In the genomic region with DNA sequence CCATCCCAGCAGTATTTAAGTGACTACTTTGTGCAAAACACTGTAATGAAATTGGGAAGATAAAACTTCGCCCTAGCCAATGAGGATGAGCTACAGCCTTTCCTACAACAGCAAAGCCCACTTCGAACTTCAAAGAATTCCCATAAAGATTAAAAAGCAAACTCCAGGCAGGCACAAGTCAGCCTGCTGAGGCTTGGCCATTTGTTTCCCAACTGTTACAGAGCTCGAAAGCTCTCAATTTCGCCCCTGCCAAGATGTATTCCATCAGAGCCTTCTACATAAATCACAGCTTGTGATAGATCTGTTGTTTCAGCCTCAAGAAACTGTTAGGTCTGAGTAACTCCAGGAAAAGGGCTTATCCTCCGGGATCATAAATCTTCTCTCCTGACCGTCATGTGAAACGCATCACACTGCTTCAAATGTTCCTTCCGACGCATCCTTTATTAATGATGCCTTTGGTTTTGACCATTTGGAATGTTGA, we compare ENCODE assay signal across 17 cellular contexts.
DNase-seq lines count a peak whose midpoint lies in the region; ATAC-seq, FAIRE-seq and TF ChIP-seq lines count a peak whose summit lies in the region.
"Had no signal": no experiment of that assay in that cellular context is flagged by ENCODE, and none has a peak within 500 bp of the region (broad histone marks: within the 10 kb centered on the region; RNA-seq: fewer than 3 reads in every experiment).

No MANE protein-coding gene starts in this region.

- no peaks in the 10 kb centered on the region for H3K9me3 Mint-ChIP-seq in activated CD8-positive, alpha-beta T cell treated with anti-CD3 and anti-CD28 coated beads for 36 hours

- no peak overlapping the region for H3K27ac Mint-ChIP-seq in activated CD8-positive, alpha-beta T cell treated with anti-CD3 and anti-CD28 coated beads for 36 hours
- H3K27ac Mint-ChIP-seq: B cell, T-helper 17 cell had no signal

- no peak for TF ChIP-seq POLR2A in GM12892 (IDR thresholded peaks at IDR 0.05; ENCODE audit: low read depth, low read length)

- TF ChIP-seq CTCF in activated CD8-positive, alpha-beta T cell treated with anti-CD3 and anti-CD28 coated beads for 36 hours (IDR thresholded peaks at IDR 0.05), result no peak

- DNase-seq in EH (ENCODE audit: low read depth), result peak; percentile 68
- peak; percentile 35 for DNase-seq in fibroblast of the conjunctiva (ENCODE audit: low read depth)
- DNase-seq in retina, result peak; percentile 31
- DNase-seq in GDM1 (lab: John Stamatoyannopoulos, UW), result no peak
- no peak for DNase-seq in GM12892 (ENCODE audit: insufficient read length)
- no peak for DNase-seq in activated CD8-positive, alpha-beta T cell treated with anti-CD3 and anti-CD28 coated beads for 36 hours
- DNase-seq: activated CD4-positive, alpha-beta T cell treated with anti-CD3 and anti-CD28 coated beads, Interleukin-2, amount 50 U/mL, for 1 hour; DND-41; NCI-H1092 treated with DMSO at 0.1 percent for 48 hours; NCI-H446; occipital lobe; T-helper 17 cell; upper lobe of right lung had no signal

- FAIRE-seq in GM12892 (lab: Jason Lieb, UNC), result no peak

- CTCF ChIA-PET in activated CD8-positive, alpha-beta T cell treated with anti-CD3 and anti-CD28 coated beads for 36 hours (lab: Charles Lee), result interaction anchor here (0.7 kb wide), 1 partner anchor 10 kb away, joined by 3 read pairs; no protein-coding TSS in a partner anchor

- H3K4me3 Mint-ChIP-seq in activated CD8-positive, alpha-beta T cell treated with anti-CD3 and anti-CD28 coated beads for 36 hours, result no peak overlapping the region
- H3K4me3 Mint-ChIP-seq: B cell, T-helper 17 cell had no signal

- POLR2A ChIA-PET in activated CD8-positive, alpha-beta T cell treated with anti-CD3 and anti-CD28 coated beads for 36 hours (lab: Charles Lee), result no interaction called here

- H3K27me3 Mint-ChIP-seq in activated CD8-positive, alpha-beta T cell treated with anti-CD3 and anti-CD28 coated beads for 36 hours, result peaks cover 3% of the 10 kb centered on the region

- ATAC-seq in SK-N-SH treated with all-trans-retinoic acid at 6 μM for 48 hours (peak; percentile 58), GM18858 (IDR thresholded peaks at IDR 0.05; ENCODE audit: unreplicated experiment) (no peak)
- ATAC-seq in activated CD8-positive, alpha-beta T cell treated with anti-CD3 and anti-CD28 coated beads for 36 hours, result no peak
- ATAC-seq: Panc1, T-helper 17 cell, upper lobe of right lung had no signal

- intact Hi-C loops in activated CD8-positive, alpha-beta T cell treated with anti-CD3 and anti-CD28 coated beads for 36 hours (cut with micrococcal nuclease), result no loop called here

- H3K4me1 Mint-ChIP-seq in activated CD8-positive, alpha-beta T cell treated with anti-CD3 and anti-CD28 coated beads for 36 hours (ENCODE audit: low read depth), result no peaks in the 10 kb centered on the region
- H3K4me1 Mint-ChIP-seq: B cell, T-helper 17 cell had no signal

- H3K36me3 Mint-ChIP-seq in activated CD8-positive, alpha-beta T cell treated with anti-CD3 and anti-CD28 coated beads for 36 hours (ENCODE audit: low read depth), result no peaks in the 10 kb centered on the region

TF ChIP-seq in SK-N-SH treated with all-trans-retinoic acid at 6 μM for 48 hours, 23 proteins besides CTCF, POLR2A, EP300 and RAD21:
- TF ChIP-seq CSDC2 (CRISPR knock-in tag; IDR thresholded peaks at IDR 0.05) (0 out of 2 replicates have a peak, but pooled peaks have one; percentile 21), BACH2 (CRISPR knock-in tag; IDR thresholded peaks at IDR 0.05; ENCODE audit: borderline replicate concordance) (no peak), ZFP3 (CRISPR knock-in tag; IDR thresholded peaks at IDR 0.05) (0 out of 2 replicates have a peak, but pooled peaks have one; percentile 7), ISL1 (CRISPR knock-in tag; IDR thresholded peaks at IDR 0.05) (peak; percentile 73), TOX (CRISPR knock-in tag; IDR thresholded peaks at IDR 0.05; ENCODE audit: borderline replicate concordance) (peak; percentile 53; the same call in 1 of the 2 replicates)
TF ChIP-seq in SK-N-SH treated with all-trans-retinoic acid at 6 μM for 48 hours: peak in this region for 4.

Comparison
In these comparisons a context has a peak if more than half of its experiments do, and no peak if none do; other contexts are left out.
1. DNase-seq: peak in EH (single experiment), fibroblast of the conjunctiva (single experiment) and retina (single experiment); none in GDM1 (single experiment), GM12892 (single experiment) and activated CD8-positive, alpha-beta T cell treated with anti-CD3 and anti-CD28 coated beads for 36 hours (single experiment).